Comparison of ENCODE assay signal across 1 cellular context in genomic region chr9:93709600-93710369, GRCh38.
TF ChIP-seq lines count a peak whose summit lies in the region.

No MANE protein-coding gene starts in this region.

TF ChIP-seq in IMR-90, 13 proteins besides CTCF, POLR2A, EP300 and RAD21 (continued from another document):
- TF ChIP-seq RCOR1 (IDR thresholded peaks at IDR 0.05; ENCODE audit: insufficient replicate concordance, low read length), result no peak
TF ChIP-seq in IMR-90: peak in this region for 0.
